Comparison of ENCODE assay signal across 8 cellular contexts in genomic region chr12:29552324-29552927, GRCh38. TPM values are rescaled to one million over a fixed set of nuclear protein-coding genes. Genes with fewer than 3 reads are reported as not detected.
DNase-seq lines count a peak whose midpoint lies in the region; ATAC-seq, FAIRE-seq and TF ChIP-seq lines count a peak whose summit lies in the region.

No MANE protein-coding gene starts in this region.

- H3K4me1 Mint-ChIP-seq in activated CD4-positive, alpha-beta memory T cell treated with anti-CD3 and anti-CD28 coated beads, Interleukin-2, amount 10 ng/mL, durations not matched to agents 7 days and 5 days: no peaks in the 10 kb centered on the region
- H3K4me1 Mint-ChIP-seq in stimulated activated memory B cell treated with anti-CD40 and anti-IgM and Interleukin-4, amounts not matched to agents 10 μg/mL and 1 μg/mL and 100 μg/mL, for 72 hours: no peaks in the 10 kb centered on the region

- no peak overlapping the region for H3K27ac Mint-ChIP-seq in activated CD4-positive, alpha-beta memory T cell treated with anti-CD3 and anti-CD28 coated beads, Interleukin-2, amount 10 ng/mL, durations not matched to agents 7 days and 5 days
- no peak overlapping the region for H3K27ac Mint-ChIP-seq in stimulated activated memory B cell treated with anti-CD40 and anti-IgM and Interleukin-4, amounts not matched to agents 10 μg/mL and 1 μg/mL and 100 μg/mL, for 72 hours

- peak; percentile 91 for FAIRE-seq in endometrium (lab: Jason Lieb, UNC)

- H3K4me3 Mint-ChIP-seq in activated CD4-positive, alpha-beta memory T cell treated with anti-CD3 and anti-CD28 coated beads, Interleukin-2, amount 10 ng/mL, durations not matched to agents 7 days and 5 days: no peak overlapping the region
- H3K4me3 Mint-ChIP-seq in stimulated activated memory B cell treated with anti-CD40 and anti-IgM and Interleukin-4, amounts not matched to agents 10 μg/mL and 1 μg/mL and 100 μg/mL, for 72 hours: no peak overlapping the region

- no peaks in the 10 kb centered on the region for H3K27me3 Mint-ChIP-seq in activated CD4-positive, alpha-beta memory T cell treated with anti-CD3 and anti-CD28 coated beads, Interleukin-2, amount 10 ng/mL, durations not matched to agents 7 days and 5 days
- H3K27me3 Mint-ChIP-seq in stimulated activated memory B cell treated with anti-CD40 and anti-IgM and Interleukin-4, amounts not matched to agents 10 μg/mL and 1 μg/mL and 100 μg/mL, for 72 hours: peaks cover 11% of the 10 kb centered on the region

- no peaks in the 10 kb centered on the region for H3K9me3 Mint-ChIP-seq in activated CD4-positive, alpha-beta memory T cell treated with anti-CD3 and anti-CD28 coated beads, Interleukin-2, amount 10 ng/mL, durations not matched to agents 7 days and 5 days
- H3K9me3 Mint-ChIP-seq in stimulated activated memory B cell treated with anti-CD40 and anti-IgM and Interleukin-4, amounts not matched to agents 10 μg/mL and 1 μg/mL and 100 μg/mL, for 72 hours: no peaks in the 10 kb centered on the region

- DNase-seq in AG04449 (ENCODE audit: low read depth, low spot score): no peak
- peak; percentile 35 for DNase-seq in NCI-H748 treated with DMSO at 0.1 percent for 48 hours (lab: John Stamatoyannopoulos, UW)
- DNase-seq in activated CD4-positive, alpha-beta memory T cell treated with anti-CD3 and anti-CD28 coated beads, Interleukin-2, amount 10 ng/mL, durations not matched to agents 7 days and 5 days: peak; percentile 67
- peak; percentile 52 for DNase-seq in mucosa of gallbladder (ENCODE audit: low spot score)

- no peaks in the 10 kb centered on the region for H3K36me3 Mint-ChIP-seq in activated CD4-positive, alpha-beta memory T cell treated with anti-CD3 and anti-CD28 coated beads, Interleukin-2, amount 10 ng/mL, durations not matched to agents 7 days and 5 days (ENCODE audit: low read depth)
- H3K36me3 Mint-ChIP-seq in stimulated activated memory B cell treated with anti-CD40 and anti-IgM and Interleukin-4, amounts not matched to agents 10 μg/mL and 1 μg/mL and 100 μg/mL, for 72 hours: no peaks in the 10 kb centered on the region

- TF ChIP-seq CTCF in AG04449 (IDR thresholded peaks at IDR 0.05; ENCODE audit: insufficient read depth, low read length, missing control alignments): peak; percentile 84

- no peak overlapping the region for H3K4me3 ChIP-seq in AG04449 (ENCODE audit: low read depth, low read length)

- peak; percentile 97 for ATAC-seq in GM18858 (IDR thresholded peaks at IDR 0.05; ENCODE audit: unreplicated experiment)
- ATAC-seq in HG03066 (IDR thresholded peaks at IDR 0.05; ENCODE audit: low read depth, unreplicated experiment): peak; percentile 88
- ATAC-seq in stimulated activated memory B cell treated with anti-CD40 and anti-IgM and Interleukin-4, amounts not matched to agents 10 μg/mL and 1 μg/mL and 100 μg/mL, for 72 hours: peak; percentile 68

- POLR2A ChIA-PET in AG04449 (lab: Yijun Ruan, JAX): interaction anchor here (0.6 kb wide), 1 partner anchor 1290 kb away, joined by 3 read pairs; no protein-coding TSS in a partner anchor
- POLR2A ChIA-PET in activated CD4-positive, alpha-beta memory T cell treated with anti-CD3 and anti-CD28 coated beads, Interleukin-2, amount 10 ng/mL, durations not matched to agents 7 days and 5 days (lab: Charles Lee): no interaction called here

- CTCF ChIA-PET in AG04449 (lab: Yijun Ruan, JAX): interaction anchor here (0.6 to 2.9 kb wide), 5 partner anchors 15 to 1260 kb away, joined by 3 to 20 read pairs (median 3); no protein-coding TSS in a partner anchor
- CTCF ChIA-PET in activated CD4-positive, alpha-beta memory T cell treated with anti-CD3 and anti-CD28 coated beads, Interleukin-2, amount 10 ng/mL, durations not matched to agents 7 days and 5 days (lab: Charles Lee): interaction anchor here (1.0 kb wide), 1 partner anchor 10 kb away, joined by 3 read pairs; no protein-coding TSS in a partner anchor

RNA-seq across cellular contexts. Expression of gene OVCH1, which starts 54.9 kb away (rescaled TPM):
- total RNA-seq in activated CD4-positive, alpha-beta memory T cell treated with anti-CD3 and anti-CD28 coated beads, Interleukin-2, amount 10 ng/mL, durations not matched to agents 7 days and 5 days: not detected
- not detected for total RNA-seq in mucosa of gallbladder
